21 cellular contexts compared by ENCODE assay signal in the genomic region with DNA sequence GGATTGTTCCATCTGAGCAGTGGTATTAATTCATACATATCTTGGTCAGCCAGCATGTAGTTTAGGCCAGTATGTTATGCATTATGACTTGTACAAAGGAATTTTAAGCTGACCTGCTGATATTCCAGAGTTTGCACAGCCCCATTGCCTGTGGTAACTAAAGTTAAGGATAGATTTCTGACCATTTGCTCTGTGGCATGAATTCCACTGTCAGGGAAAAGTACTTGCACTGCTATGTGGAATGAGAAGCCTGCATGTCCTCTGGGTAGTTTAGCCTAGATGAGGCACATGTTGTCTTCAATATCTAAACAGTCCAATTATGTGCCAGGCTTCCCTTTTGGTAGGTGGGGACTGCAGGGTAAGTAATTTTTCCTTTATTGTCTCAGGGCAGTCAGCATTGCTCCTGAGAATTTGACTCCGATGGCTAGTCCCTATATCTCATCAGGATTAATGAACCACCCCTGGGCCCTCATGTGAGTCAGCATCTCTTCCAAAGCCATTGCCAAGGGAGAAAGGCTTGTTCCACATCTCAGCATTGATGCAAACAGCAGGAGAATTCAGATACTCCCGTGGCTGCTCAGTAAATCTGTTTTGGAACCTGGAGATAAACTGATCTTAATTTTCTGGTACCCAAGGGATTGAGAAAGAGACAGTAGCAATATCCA. TPM values are rescaled to one million over a fixed set of nuclear protein-coding genes. Genes with fewer than 3 reads are reported as not detected.
DNase-seq lines count a peak whose midpoint lies in the region; ATAC-seq and TF ChIP-seq lines count a peak whose summit lies in the region.
"Had no signal": no experiment of that assay in that cellular context is flagged by ENCODE, and none has a peak within 500 bp of the region (broad histone marks: within the 10 kb centered on the region; RNA-seq: fewer than 3 reads in every experiment).

No MANE protein-coding gene starts in this region.

- no peak overlapping the region for H3K14ac ChIP-seq in trophoblast cell (ENCODE audit: low read length)

- peaks cover 89% of the 10 kb centered on the region for H3K4me1 Mint-ChIP-seq in activated T-cell treated with anti-CD3 and anti-CD28 coated beads, Interleukin-2, amount 50 U/mL, for 24 hours (ENCODE audit: low read depth)
- H3K4me1 Mint-ChIP-seq in central memory CD8-positive, alpha-beta T cell, result peaks cover 64% of the 10 kb centered on the region

- H3K9me3 ChIP-seq in KOPT-K1 (ENCODE audit: insufficient read depth, low read length, poor library complexity, severe bottlenecking) (no peaks in the 10 kb centered on the region), trophoblast cell (ENCODE audit: insufficient read depth, low read depth, low read length) (no peaks in the 10 kb centered on the region), right lobe of liver (no peaks in the 10 kb centered on the region)

- H3K79me1 ChIP-seq in trophoblast cell (ENCODE audit: low read length), result no peaks in the 10 kb centered on the region

- peak overlapping the region; percentile 88 for H3K27ac Mint-ChIP-seq in activated T-cell treated with anti-CD3 and anti-CD28 coated beads, Interleukin-2, amount 50 U/mL, for 24 hours
- H3K27ac Mint-ChIP-seq in central memory CD8-positive, alpha-beta T cell (ENCODE audit: low read depth), result peak overlapping the region; percentile 89
- H3K27ac Mint-ChIP-seq: IgD-negative memory B cell; stimulated activated memory B cell treated with anti-CD40 and anti-IgM and Interleukin-4, amounts not matched to agents 10 μg/mL and 1 μg/mL and 100 μg/mL, for 72 hours; type B pancreatic cell had no signal

- H3K27ac ChIP-seq in KOPT-K1 (ENCODE audit: low read depth, low read length, poor library complexity, severe bottlenecking), result peak overlapping the region; percentile 85
- no peak overlapping the region for H3K27ac ChIP-seq in trophoblast cell (ENCODE audit: low read depth, low read length)
- no peak overlapping the region for H3K27ac ChIP-seq in right lobe of liver
- H3K27ac ChIP-seq: hepatocyte had no signal

- H3K18ac ChIP-seq in trophoblast cell (ENCODE audit: low read length), result no peak overlapping the region

- H3K4ac ChIP-seq in trophoblast cell (ENCODE audit: low read depth, low read length), result no peak overlapping the region

- H3K27me3 ChIP-seq in trophoblast cell (ENCODE audit: insufficient read depth, low read length) (no peaks in the 10 kb centered on the region), right lobe of liver (no peaks in the 10 kb centered on the region)
- H3K27me3 ChIP-seq: hepatocyte had no signal

- H2AK5ac ChIP-seq in trophoblast cell (ENCODE audit: low read length), result no peak overlapping the region

- H2BK12ac ChIP-seq in trophoblast cell (ENCODE audit: low read length), result no peak overlapping the region

- H3K36me3 Mint-ChIP-seq in activated T-cell treated with anti-CD3 and anti-CD28 coated beads, Interleukin-2, amount 50 U/mL, for 24 hours (ENCODE audit: low read depth), result peaks cover 8% of the 10 kb centered on the region
- peaks cover 8% of the 10 kb centered on the region for H3K36me3 Mint-ChIP-seq in central memory CD8-positive, alpha-beta T cell (ENCODE audit: insufficient read depth)
- H3K36me3 Mint-ChIP-seq: IgD-negative memory B cell; stimulated activated memory B cell treated with anti-CD40 and anti-IgM and Interleukin-4, amounts not matched to agents 10 μg/mL and 1 μg/mL and 100 μg/mL, for 72 hours had no signal

- no peak for TF ChIP-seq CTCF in right lobe of liver (IDR thresholded peaks at IDR 0.05)

- no peak overlapping the region for H3K23ac ChIP-seq in trophoblast cell (ENCODE audit: low read length)

- no peak overlapping the region for H3K4me3 ChIP-seq in trophoblast cell (ENCODE audit: low read depth, low read length)
- no peak overlapping the region for H3K4me3 ChIP-seq in right lobe of liver
- H3K4me3 ChIP-seq: GM12878, hepatocyte, skin epidermis had no signal

- H3K79me2 ChIP-seq in trophoblast cell (ENCODE audit: control insufficient read depth, insufficient read depth, low read length, poor library complexity), result no peaks in the 10 kb centered on the region

- H2AFZ ChIP-seq in trophoblast cell (ENCODE audit: insufficient read depth, low read length, poor library complexity), result no peak overlapping the region
- H2AFZ ChIP-seq: hepatocyte had no signal

- no peak overlapping the region for H4K91ac ChIP-seq in trophoblast cell (ENCODE audit: low read depth, low read length)

- no peaks in the 10 kb centered on the region for H3K27me3 Mint-ChIP-seq in activated T-cell treated with anti-CD3 and anti-CD28 coated beads, Interleukin-2, amount 50 U/mL, for 24 hours
- no peaks in the 10 kb centered on the region for H3K27me3 Mint-ChIP-seq in central memory CD8-positive, alpha-beta T cell
- H3K27me3 Mint-ChIP-seq: activated CD4-positive, alpha-beta T cell treated with anti-CD3 and anti-CD28 coated beads, Interleukin-2, amount 10 ng/mL, durations not matched to agents 24 days and 14 days; brain; IgD-negative memory B cell; stimulated activated memory B cell treated with anti-CD40 and anti-IgM and Interleukin-4, amounts not matched to agents 10 μg/mL and 1 μg/mL and 100 μg/mL, for 72 hours; type B pancreatic cell had no signal

- no peaks in the 10 kb centered on the region for H3K36me3 ChIP-seq in KOPT-K1 (ENCODE audit: insufficient read depth, low read length)
- no peaks in the 10 kb centered on the region for H3K36me3 ChIP-seq in trophoblast cell (ENCODE audit: control insufficient read depth in 1 of 2, insufficient read depth in 2 of 2, low read length in 2 of 2)
- no peaks in the 10 kb centered on the region for H3K36me3 ChIP-seq in right lobe of liver

- no peak overlapping the region for H4K12ac ChIP-seq in trophoblast cell (ENCODE audit: low read depth, low read length)

- no peak overlapping the region for H3K9ac ChIP-seq in trophoblast cell (ENCODE audit: low read length)

- H4K8ac ChIP-seq in trophoblast cell (ENCODE audit: low read depth, low read length), result no peak overlapping the region

- H3K4me3 Mint-ChIP-seq in activated T-cell treated with anti-CD3 and anti-CD28 coated beads, Interleukin-2, amount 50 U/mL, for 24 hours, result no peak overlapping the region
- H3K4me3 Mint-ChIP-seq in central memory CD8-positive, alpha-beta T cell, result peak overlapping the region; percentile 63
- H3K4me3 Mint-ChIP-seq: brain; stimulated activated memory B cell treated with anti-CD40 and anti-IgM and Interleukin-4, amounts not matched to agents 10 μg/mL and 1 μg/mL and 100 μg/mL, for 72 hours; type B pancreatic cell had no signal

- no CpG with 5 or more reads among the region's 2 CpGs for WGBS in trophoblast cell (ENCODE audit: extremely low coverage, insufficient coverage, insufficient read length)
- 100% methylated on average over 2 of the region's 2 CpGs for WGBS in right lobe of liver (ENCODE audit: insufficient coverage, low coverage, low lambda C conversion rate, missing lambda C conversion rate)

- H3K4me2 ChIP-seq in trophoblast cell (ENCODE audit: low read length), result no peak overlapping the region
- H3K4me2 ChIP-seq: hepatocyte had no signal

- no peak overlapping the region for H2BK120ac ChIP-seq in trophoblast cell (ENCODE audit: insufficient read depth, low read length, poor library complexity)

- no peak overlapping the region for H2BK5ac ChIP-seq in trophoblast cell (ENCODE audit: low read depth, low read length, poor library complexity)

- H3K4me1 ChIP-seq in trophoblast cell (ENCODE audit: control insufficient read depth in 1 of 2, insufficient read depth in 2 of 2, low read length in 2 of 2) (no peaks in the 10 kb centered on the region), right lobe of liver (peaks cover 0 to 13% (median 6%) of the 10 kb centered on the region in 4 donors)

- intact Hi-C loops in right lobe of liver (cut with DNase I), result no loop called here

- no peak for DNase-seq in activated T-cell treated with anti-CD3 and anti-CD28 coated beads, Interleukin-2, amount 50 U/mL, for 24 hours
- DNase-seq in activated T-cell treated with anti-CD3 and anti-CD28 coated beads, Interleukin-2, amount 50 U/mL, for 1 hour, result no peak
- no peak for DNase-seq in central memory CD8-positive, alpha-beta T cell (ENCODE audit: low spot score in 2 of 2)
- DNase-seq in trophoblast cell, result peak; percentile 55 to 88
- DNase-seq in right lobe of liver, result no peak
- DNase-seq: activated CD4-positive, alpha-beta T cell treated with anti-CD3 and anti-CD28 coated beads, Interleukin-2, amount 10 ng/mL, durations not matched to agents 24 days and 14 days; kidney glomerular epithelial cell; NCI-H1417; SHP77; T-helper 9 cell had no signal

- ATAC-seq in central memory CD8-positive, alpha-beta T cell (replicated peaks; ENCODE audit: extremely low read depth, poor library complexity, severe bottlenecking), result no peak
- no peak for ATAC-seq in GM19397 (IDR thresholded peaks at IDR 0.05; ENCODE audit: unreplicated experiment)
- no peak for ATAC-seq in right lobe of liver
- no peak for ATAC-seq in GM19035 (IDR thresholded peaks at IDR 0.05; ENCODE audit: unreplicated experiment)
- ATAC-seq: stimulated activated memory B cell treated with anti-CD40 and anti-IgM and Interleukin-4, amounts not matched to agents 10 μg/mL and 1 μg/mL and 100 μg/mL, for 72 hours had no signal

- TF ChIP-seq POLR2A in right lobe of liver (IDR thresholded peaks at IDR 0.05), result no peak

- H3K9me3 Mint-ChIP-seq in activated T-cell treated with anti-CD3 and anti-CD28 coated beads, Interleukin-2, amount 50 U/mL, for 24 hours, result no peaks in the 10 kb centered on the region
- H3K9me3 Mint-ChIP-seq in central memory CD8-positive, alpha-beta T cell, result no peaks in the 10 kb centered on the region
- H3K9me3 Mint-ChIP-seq: activated CD4-positive, alpha-beta T cell treated with anti-CD3 and anti-CD28 coated beads, Interleukin-2, amount 10 ng/mL, durations not matched to agents 24 days and 14 days; activated T-helper 2 cell treated with anti-CD3 and anti-CD28 coated beads, Interferon-gamma antibody, Interleukin-2, Interleukin-4, amounts not matched to agents 10 μg/mL and 5 μg/mL and 100 μg/mL, durations not matched to agents 14 hours and 24 hours and 36 hours; IgD-negative memory B cell; stimulated activated memory B cell treated with anti-CD40 and anti-IgM and Interleukin-4, amounts not matched to agents 10 μg/mL and 1 μg/mL and 100 μg/mL, for 72 hours; type B pancreatic cell had no signal

RNA-seq across cellular contexts. Expression of gene NEK7, which starts 30.2 kb away (rescaled TPM):
- polyA plus RNA-seq in trophoblast cell (2013), result 21.8 and 23.2 TPM in 2 replicates
- total RNA-seq in right lobe of liver, result 10 to 100 TPM; 20.6 to 32.3 (median 21.5) TPM

Comparison
In these comparisons a context has a peak if more than half of its experiments do, and no peak if none do; other contexts are left out.
1. DNase-seq: peak in trophoblast cell (2 of 2); none in activated T-cell treated with anti-CD3 and anti-CD28 coated beads, Interleukin-2, amount 50 U/mL, for 24 hours (single experiment), activated T-cell treated with anti-CD3 and anti-CD28 coated beads, Interleukin-2, amount 50 U/mL, for 1 hour (single experiment), central memory CD8-positive, alpha-beta T cell (0 of 2) and right lobe of liver (0 of 3).